In genomic region chr17:72403713-72404209, GRCh38 we compare ENCODE assay signal across 1 cellular context.
A peak's percentile ranks its signal among the peaks of the same experiment; 100 is the strongest.
TF ChIP-seq lines count a peak whose summit lies in the region.

No MANE protein-coding gene starts in this region.

TF ChIP-seq in HepG2, 621 proteins besides CTCF, POLR2A, EP300 and RAD21 (continued from another document and continues in another):
- TF ChIP-seq IKZF5 (CRISPR knock-in tag; IDR thresholded peaks at IDR 0.05): peak; percentile 89
- no peak for TF ChIP-seq TRAFD1 (CRISPR knock-in tag; IDR thresholded peaks at IDR 0.05; ENCODE audit: borderline replicate concordance)
- TF ChIP-seq MXD3 (CRISPR knock-in tag; IDR thresholded peaks at IDR 0.05): peak; percentile 17; the same call in 1 of the 2 replicates
- no peak for TF ChIP-seq E2F5 (CRISPR knock-in tag; conservative IDR thresholded peaks at IDR 0.05)
- peak; percentile 92 for TF ChIP-seq ESRRA (CRISPR knock-in tag; IDR thresholded peaks at IDR 0.05; ENCODE audit: low read depth)
- TF ChIP-seq ZNF589 (CRISPR knock-in tag; conservative IDR thresholded peaks at IDR 0.05): no peak
- TF ChIP-seq POLR2G (IDR thresholded peaks at IDR 0.05; ENCODE audit: low read depth, low read length): peak; percentile 73
- TF ChIP-seq KMT2A (CRISPR knock-in tag; IDR thresholded peaks at IDR 0.05): no peak
- TF ChIP-seq SNAPC2 (CRISPR knock-in tag; IDR thresholded peaks at IDR 0.05): no peak; the same call in 1 of the 2 replicates
- peak; percentile 77 for TF ChIP-seq TBL1XR1 (IDR thresholded peaks at IDR 0.05; ENCODE audit: borderline replicate concordance, low read length, partially characterized antibody)
- TF ChIP-seq ZNF431 (CRISPR knock-in tag; IDR thresholded peaks at IDR 0.05; ENCODE audit: borderline replicate concordance, low read depth): peak; percentile 78
- TF ChIP-seq SMAD3 (CRISPR knock-in tag; IDR thresholded peaks at IDR 0.05): peak; percentile 55; the same call in 1 of the 2 replicates
- no peak for TF ChIP-seq ZNF468 (CRISPR knock-in tag; IDR thresholded peaks at IDR 0.05)
- no peak for TF ChIP-seq ZNF160 (CRISPR knock-in tag; IDR thresholded peaks at IDR 0.05)
- TF ChIP-seq ZNF512B (CRISPR knock-in tag; IDR thresholded peaks at IDR 0.05; ENCODE audit: borderline replicate concordance): 0 out of 2 replicates have a peak, but pooled peaks have one; percentile 91
- no peak for TF ChIP-seq ZNF329 (CRISPR knock-in tag; IDR thresholded peaks at IDR 0.05; ENCODE audit: low read depth)
- no peak for TF ChIP-seq FIP1L1 (IDR thresholded peaks at IDR 0.05; ENCODE audit: borderline replicate concordance, insufficient read depth, low read depth, low read length)
- peak; percentile 40; the same call in 1 of the 2 replicates for TF ChIP-seq ZBTB33 (CRISPR knock-in tag; IDR thresholded peaks at IDR 0.05)
- no peak; the same call in 1 of the 2 replicates for TF ChIP-seq ARHGAP35 (CRISPR knock-in tag; IDR thresholded peaks at IDR 0.05; ENCODE audit: borderline replicate concordance)
- peak; percentile 97 for TF ChIP-seq BRD4 (CRISPR knock-in tag; IDR thresholded peaks at IDR 0.05)
- TF ChIP-seq HNRNPUL1 (IDR thresholded peaks at IDR 0.05; ENCODE audit: low read depth, low read length): no peak
- no peak; the same call in 1 of the 2 replicates for TF ChIP-seq ZNF44 (CRISPR knock-in tag; IDR thresholded peaks at IDR 0.05)
- no peak for TF ChIP-seq ZNF180 (CRISPR knock-in tag; IDR thresholded peaks at IDR 0.05; ENCODE audit: borderline replicate concordance, low read depth)
- TF ChIP-seq ZNF280B (CRISPR knock-in tag; IDR thresholded peaks at IDR 0.05; ENCODE audit: borderline replicate concordance): no peak
- peak; percentile 76; the same call in 1 of the 2 replicates for TF ChIP-seq ZNF749 (CRISPR knock-in tag; IDR thresholded peaks at IDR 0.05; ENCODE audit: borderline replicate concordance)
- no peak for TF ChIP-seq GRHL1 (CRISPR knock-in tag; conservative IDR thresholded peaks at IDR 0.05)
- TF ChIP-seq ZNF292 (CRISPR knock-in tag; IDR thresholded peaks at IDR 0.05; ENCODE audit: borderline replicate concordance, low read depth): peak; percentile 89; the same call in 1 of the 2 replicates
- TF ChIP-seq KLF12 (CRISPR knock-in tag; IDR thresholded peaks at IDR 0.05; ENCODE audit: borderline replicate concordance): peak; percentile 92; the same call in 1 of the 2 replicates
- TF ChIP-seq MNT (IDR thresholded peaks at IDR 0.05): no peak
- TF ChIP-seq ZNF138 (CRISPR knock-in tag; IDR thresholded peaks at IDR 0.05; ENCODE audit: low read depth): 0 out of 2 replicates have a peak, but pooled peaks have one; percentile 34
- no peak for TF ChIP-seq ZNF670 (CRISPR knock-in tag; IDR thresholded peaks at IDR 0.05; ENCODE audit: borderline replicate concordance)
- TF ChIP-seq LBX2 (CRISPR knock-in tag; IDR thresholded peaks at IDR 0.05; ENCODE audit: borderline replicate concordance): no peak
- TF ChIP-seq PRDM10 (CRISPR knock-in tag; IDR thresholded peaks at IDR 0.05; ENCODE audit: low read depth): peak; percentile 58; the same call in 1 of the 2 replicates
- TF ChIP-seq CENPBD1 (CRISPR knock-in tag; IDR thresholded peaks at IDR 0.05; ENCODE audit: borderline replicate concordance, low read depth): no peak
- peak; percentile 81; the same call in 1 of the 2 replicates for TF ChIP-seq ZNF3 (CRISPR knock-in tag; IDR thresholded peaks at IDR 0.05)
- peak; percentile 99 for TF ChIP-seq GATA4 (IDR thresholded peaks at IDR 0.05; ENCODE audit: borderline replicate concordance, low read depth)
- peak; percentile 66 for TF ChIP-seq RFXAP (CRISPR knock-in tag; IDR thresholded peaks at IDR 0.05; ENCODE audit: borderline replicate concordance)
- TF ChIP-seq ZNF7 (CRISPR knock-in tag; IDR thresholded peaks at IDR 0.05): no peak
- TF ChIP-seq ONECUT2 (CRISPR knock-in tag; IDR thresholded peaks at IDR 0.05): no peak; the same call in none of the 2 replicates
